Comparison of ENCODE assay signal across 8 cellular contexts in genomic region chr5:137666109-137666850, GRCh38.
DNase-seq lines count a peak whose midpoint lies in the region; ATAC-seq and TF ChIP-seq lines count a peak whose summit lies in the region.

No MANE protein-coding gene starts in this region.

- H3K36me3 ChIP-seq in upper lobe of right lung (no peaks in the 10 kb centered on the region), BE2C (no peaks in the 10 kb centered on the region)

- H3K27me3 ChIP-seq in upper lobe of right lung (no peaks in the 10 kb centered on the region), BE2C (no peaks in the 10 kb centered on the region)

- TF ChIP-seq CTCF in upper lobe of right lung (IDR thresholded peaks at IDR 0.05): no peak
- TF ChIP-seq CTCF in BE2C (IDR thresholded peaks at IDR 0.05; ENCODE audit: low read depth, low read length): no peak

- H3K9me3 ChIP-seq in upper lobe of right lung (no peaks in the 10 kb centered on the region), BE2C (no peaks in the 10 kb centered on the region)

- H3K4me3 ChIP-seq in upper lobe of right lung (no peak overlapping the region), BE2C (ENCODE audit: low read depth, low read length) (no peak overlapping the region)

- ATAC-seq in GM21529 (IDR thresholded peaks at IDR 0.05; ENCODE audit: unreplicated experiment) (peak; percentile 100), upper lobe of right lung (peak; percentile 84)

- H3K4me1 ChIP-seq in upper lobe of right lung: peaks cover 14% of the 10 kb centered on the region
- H3K4me1 ChIP-seq in BE2C: no peaks in the 10 kb centered on the region

- H3K36me3 Mint-ChIP-seq in activated T-cell treated with anti-CD3 and anti-CD28 coated beads, Interleukin-2, amount 50 U/mL, for 24 hours (ENCODE audit: low read depth): peaks cover 2% of the 10 kb centered on the region
- peaks cover 0 to 6% (median 4%) of the 10 kb centered on the region in 3 donors for H3K36me3 Mint-ChIP-seq in immature natural killer cell

- H3K27ac ChIP-seq in upper lobe of right lung: no peak overlapping the region

- peak overlapping the region; percentile 53 for H3K27ac Mint-ChIP-seq in activated T-cell treated with anti-CD3 and anti-CD28 coated beads, Interleukin-2, amount 50 U/mL, for 24 hours
- peak overlapping the region; percentile 37 to 82 (median 75) for H3K27ac Mint-ChIP-seq in immature natural killer cell

- peaks cover 30% of the 10 kb centered on the region for H3K4me1 Mint-ChIP-seq in activated T-cell treated with anti-CD3 and anti-CD28 coated beads, Interleukin-2, amount 50 U/mL, for 24 hours (ENCODE audit: low read depth)
- peaks cover 12 to 24% of the 10 kb centered on the region in 2 donors for H3K4me1 Mint-ChIP-seq in immature natural killer cell

- no peak overlapping the region for H3K4me3 Mint-ChIP-seq in activated T-cell treated with anti-CD3 and anti-CD28 coated beads, Interleukin-2, amount 50 U/mL, for 24 hours
- peak overlapping the region; percentile 2 to 56 (median 31) for H3K4me3 Mint-ChIP-seq in immature natural killer cell

- intact Hi-C loops in upper lobe of right lung (cut with DNase I): no loop called here

- H3K27me3 Mint-ChIP-seq in activated T-cell treated with anti-CD3 and anti-CD28 coated beads, Interleukin-2, amount 50 U/mL, for 24 hours: no peaks in the 10 kb centered on the region
- peaks cover 0 to 4% (median 0%) of the 10 kb centered on the region in 3 donors for H3K27me3 Mint-ChIP-seq in immature natural killer cell (ENCODE audit: low read depth in 3 of 3)

- in situ Hi-C loops in G401 (cut with HindIII; ENCODE audit: low sequenced_read_pairs): no loop called here

- DNase-seq in G401 (ENCODE audit: low spot score) (peak; percentile 71), M059J (ENCODE audit: low read depth) (peak; percentile 39), immature natural killer cell (peak; percentile 10 to 34 (median 32)), upper lobe of right lung (no peak), T-helper 9 cell (no peak), BE2C (no peak)
- DNase-seq in activated T-cell treated with anti-CD3 and anti-CD28 coated beads, Interleukin-2, amount 50 U/mL, for 24 hours: peak; percentile 38

- no peaks in the 10 kb centered on the region for H3K9me3 Mint-ChIP-seq in activated T-cell treated with anti-CD3 and anti-CD28 coated beads, Interleukin-2, amount 50 U/mL, for 24 hours
- H3K9me3 Mint-ChIP-seq in immature natural killer cell: no peaks in the 10 kb centered on the region

Comparison
In these comparisons a context has a peak if more than half of its experiments do, and no peak if none do; other contexts are left out.
1. DNase-seq: peak in G401 (single experiment), M059J (single experiment), activated T-cell treated with anti-CD3 and anti-CD28 coated beads, Interleukin-2, amount 50 U/mL, for 24 hours (single experiment) and immature natural killer cell (3 of 3); none in upper lobe of right lung (single experiment), T-helper 9 cell (single experiment) and BE2C (single experiment).